In the genomic region with DNA sequence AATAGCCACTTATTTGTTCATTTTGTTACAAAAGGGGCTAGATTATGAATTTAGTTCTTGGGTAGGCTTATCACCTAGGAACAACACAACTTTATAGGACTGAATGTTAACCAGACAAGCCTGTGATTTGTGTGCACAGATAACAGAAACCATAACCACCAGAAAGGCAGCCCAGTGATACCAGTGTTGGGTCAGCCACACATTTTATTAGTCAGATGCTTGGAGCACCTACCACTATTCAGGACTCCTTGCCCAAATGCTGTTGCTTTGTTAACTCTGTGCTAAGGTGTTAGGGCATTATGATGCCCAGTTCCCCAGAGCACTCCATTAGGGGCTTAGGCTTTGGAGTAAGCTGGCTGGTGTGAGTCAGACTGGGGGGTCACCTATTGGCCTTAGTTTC, we compare ENCODE assay signal across 10 cellular contexts. TPM values are rescaled to one million over a fixed set of nuclear protein-coding genes. Genes with fewer than 3 reads are reported as not detected.
DNase-seq lines count a peak whose midpoint lies in the region; ATAC-seq, FAIRE-seq and TF ChIP-seq lines count a peak whose summit lies in the region.
"Had no signal": no experiment of that assay in that cellular context is flagged by ENCODE, and none has a peak within 500 bp of the region (broad histone marks: within the 10 kb centered on the region; RNA-seq: fewer than 3 reads in every experiment).

No MANE protein-coding gene starts in this region.

- peak overlapping the region; percentile 60 for H3K4me2 ChIP-seq in astrocyte (ENCODE audit: low read length)

- in situ Hi-C loops in transverse colon (cut with MboI; ENCODE audit: low pct_ligation_motif_present in 1 of 4, low pct_unique_long_range_greater_than_20kb in 1 of 4, low sequenced_read_pairs in 3 of 4), result no loop called here

- peak overlapping the region; percentile 54 for H3K4me3 Mint-ChIP-seq in activated naive CD4-positive, alpha-beta T cell treated with anti-CD3 and anti-CD28 coated beads, Interleukin-2, amount 50 U/mL, for 24 hours
- no peak overlapping the region for H3K4me3 Mint-ChIP-seq in astrocyte (ENCODE audit: unreplicated experiment)

- H3K9ac ChIP-seq in astrocyte (ENCODE audit: low read length), result no peak overlapping the region

- TF ChIP-seq CTCF in astrocyte (IDR thresholded peaks at IDR 0.05; ENCODE audit: insufficient read depth, low read depth, low read length) (no peak), transverse colon (IDR thresholded peaks at IDR 0.05) (no peak)

- H3K4me3 ChIP-seq in astrocyte (ENCODE audit: insufficient read depth, low read depth, low read length) (no peak overlapping the region), transverse colon (no peak overlapping the region)

- no peak overlapping the region for H2AFZ ChIP-seq in astrocyte (ENCODE audit: low read depth, low read length)

- peaks cover 3% of the 10 kb centered on the region for H3K79me2 ChIP-seq in astrocyte (ENCODE audit: insufficient read depth, low read length)

- no peak for DNase-seq in activated naive CD4-positive, alpha-beta T cell treated with Interleukin-2 at 50 U/mL for 16 hours
- DNase-seq in astrocyte (ENCODE audit: low read depth) (peak; percentile 47), transverse colon (no peak), HK-2 (ENCODE audit: unreplicated experiment) (no peak), NCI-H446 (lab: John Stamatoyannopoulos, UW) (no peak)
- DNase-seq in central memory CD4-positive, alpha-beta T cell, result no peak
- DNase-seq: stimulated activated CD4-positive, alpha-beta T cell treated with anti-CD3 and anti-CD28 coated beads, Interleukin-12 subunit alpha, Interleukin-12 subunit beta, amount 100 ng/mL, for 4 hours had no signal

- ATAC-seq in HG03039 (IDR thresholded peaks at IDR 0.05; ENCODE audit: unreplicated experiment), result peak; percentile 50

- no peaks in the 10 kb centered on the region for H3K9me3 Mint-ChIP-seq in activated naive CD4-positive, alpha-beta T cell treated with anti-CD3 and anti-CD28 coated beads, Interleukin-2, amount 50 U/mL, for 24 hours
- H3K9me3 Mint-ChIP-seq in astrocyte (ENCODE audit: unreplicated experiment), result no peaks in the 10 kb centered on the region

- TF ChIP-seq POLR2A in transverse colon (IDR thresholded peaks at IDR 0.05), result no peak

- no peak overlapping the region for H3K27ac ChIP-seq in astrocyte (ENCODE audit: low read depth, low read length)
- peak overlapping the region; percentile 18 to 52 (median 45) for H3K27ac ChIP-seq in transverse colon

- no peaks in the 10 kb centered on the region for H3K27me3 Mint-ChIP-seq in activated naive CD4-positive, alpha-beta T cell treated with anti-CD3 and anti-CD28 coated beads, Interleukin-2, amount 50 U/mL, for 24 hours
- H3K27me3 Mint-ChIP-seq in astrocyte (ENCODE audit: low read depth, unreplicated experiment), result no peaks in the 10 kb centered on the region

- peaks cover 81% of the 10 kb centered on the region for H3K4me1 Mint-ChIP-seq in activated naive CD4-positive, alpha-beta T cell treated with anti-CD3 and anti-CD28 coated beads, Interleukin-2, amount 50 U/mL, for 24 hours
- H3K4me1 Mint-ChIP-seq in astrocyte (ENCODE audit: low read depth, unreplicated experiment), result peaks cover 6% of the 10 kb centered on the region

- peaks cover 3% of the 10 kb centered on the region for H3K36me3 Mint-ChIP-seq in activated naive CD4-positive, alpha-beta T cell treated with anti-CD3 and anti-CD28 coated beads, Interleukin-2, amount 50 U/mL, for 24 hours
- no peaks in the 10 kb centered on the region for H3K36me3 Mint-ChIP-seq in astrocyte (ENCODE audit: low read depth, unreplicated experiment)

- H3K4me1 ChIP-seq in astrocyte (ENCODE audit: insufficient read depth, low read length), result peaks cover 15% of the 10 kb centered on the region
- peaks cover 3 to 32% (median 17%) of the 10 kb centered on the region in 4 donors for H3K4me1 ChIP-seq in transverse colon

- H3K36me3 ChIP-seq in astrocyte (ENCODE audit: insufficient read depth, low read length) (no peaks in the 10 kb centered on the region), transverse colon (no peaks in the 10 kb centered on the region)

- intact Hi-C loops in transverse colon (cut with DNase I; ENCODE audit: low total_unique reads), result no loop called here

- H3K27ac Mint-ChIP-seq in activated naive CD4-positive, alpha-beta T cell treated with anti-CD3 and anti-CD28 coated beads, Interleukin-2, amount 50 U/mL, for 24 hours, result peak overlapping the region; percentile 46
- H3K27ac Mint-ChIP-seq in astrocyte (ENCODE audit: unreplicated experiment), result no peak overlapping the region

- TF ChIP-seq EP300 in transverse colon (IDR thresholded peaks at IDR 0.05; ENCODE audit: low read depth), result no peak

- FAIRE-seq in astrocyte (lab: Jason Lieb, UNC), result no peak
- FAIRE-seq: D721Med had no signal

- no peaks in the 10 kb centered on the region for H3K27me3 ChIP-seq in astrocyte (ENCODE audit: insufficient read depth, low read length)
- H3K27me3 ChIP-seq in transverse colon, result no peaks in the 10 kb centered on the region

- H3K9me3 ChIP-seq in astrocyte (ENCODE audit: insufficient read depth, low read depth, low read length) (no peaks in the 10 kb centered on the region), transverse colon (no peaks in the 10 kb centered on the region)

- H4K20me1 ChIP-seq in astrocyte (ENCODE audit: insufficient read depth, low read length), result no peaks in the 10 kb centered on the region

RNA-seq across cellular contexts. Expression of a gene that starts 22.5 kb away (rescaled TPM):
- total RNA-seq in astrocyte (3.1 and 3.9 TPM in 2 replicates), transverse colon (10 to 100 TPM; 17.2 to 41.4 (median 35.9) TPM)
